ENCODE assay signal across 8 cellular contexts in the genomic region with DNA sequence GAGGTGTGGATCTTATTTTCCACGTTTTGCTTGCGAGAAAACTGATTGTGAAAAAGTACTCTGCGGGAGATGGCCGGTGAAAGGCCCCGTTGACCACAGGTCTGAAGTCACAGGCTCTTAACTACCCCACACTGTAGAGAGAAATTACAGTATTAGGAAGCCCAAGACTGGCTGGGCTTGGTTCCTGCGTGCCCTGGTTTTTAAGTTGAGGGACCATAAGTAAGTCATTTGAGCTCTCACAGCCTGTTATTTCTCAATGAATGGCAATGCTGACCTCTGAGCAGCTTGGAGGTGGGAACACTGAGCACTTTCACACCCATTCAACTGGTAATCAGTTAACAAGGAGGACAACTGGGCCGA. TPM values are rescaled to one million over a fixed set of nuclear protein-coding genes. Genes with fewer than 3 reads are reported as not detected.
A peak's percentile ranks its signal among the peaks of the same experiment; 100 is the strongest.
DNase-seq lines count a peak whose midpoint lies in the region; ATAC-seq and TF ChIP-seq lines count a peak whose summit lies in the region.

No MANE protein-coding gene starts in this region.

- H3K36me3 Mint-ChIP-seq in mesothelial cell of epicardium, result no peaks in the 10 kb centered on the region

- no peak overlapping the region for H3K4me3 ChIP-seq in MG63

- peak overlapping the region; percentile 89 for H3K27ac Mint-ChIP-seq in mesothelial cell of epicardium

- DNase-seq in Caki2 (ENCODE audit: low read depth) (peak; percentile 48), astrocyte of the hippocampus (ENCODE audit: low read depth, low spot score) (peak; percentile 53), mesothelial cell of epicardium (ENCODE audit: low spot score in 2 of 2, unreplicated experiment in 2 of 2) (no peak), MG63 (no peak), HCEC 1CT (no peak), dedifferentiated amniotic fluid mesenchymal stem cell (ENCODE audit: extremely low spot score) (no peak), NCI-H2029 (lab: John Stamatoyannopoulos, UW) (no peak)

- no peaks in the 10 kb centered on the region for H3K9me3 ChIP-seq in MG63

- no peaks in the 10 kb centered on the region for H3K27me3 ChIP-seq in MG63

- no peak for TF ChIP-seq CTCF in mesothelial cell of epicardium (IDR thresholded peaks at IDR 0.05; ENCODE audit: unreplicated experiment)

- H3K4me3 Mint-ChIP-seq in mesothelial cell of epicardium, result peak overlapping the region; percentile 84

- peaks cover 78% of the 10 kb centered on the region for H3K4me1 Mint-ChIP-seq in mesothelial cell of epicardium

- no peaks in the 10 kb centered on the region for H3K9me3 Mint-ChIP-seq in mesothelial cell of epicardium

- ATAC-seq in HG02678 (IDR thresholded peaks at IDR 0.05; ENCODE audit: unreplicated experiment), result peak; percentile 35

- no peaks in the 10 kb centered on the region for H3K36me3 ChIP-seq in MG63

- H3K27me3 Mint-ChIP-seq in mesothelial cell of epicardium (ENCODE audit: low read depth), result no peaks in the 10 kb centered on the region

- in situ Hi-C loops in Caki2 (cut with HindIII; ENCODE audit: low pct_unique_long_range_greater_than_20kb, low sequenced_read_pairs), result no loop called here

RNA-seq across cellular contexts. Expression of a gene that starts 0.4 kb away (rescaled TPM):
- 12.7 and 21.2 TPM in 2 replicates for total RNA-seq in Caki2 (2014; rRNA removed; shearing (Covaris generic); ENCODE audit: low replicate concordance)
- 44.3 to 48.4 TPM (median 46.7 TPM) in 3 replicates for total RNA-seq in mesothelial cell of epicardium
- 0.46 TPM in 1 of 2 replicates, not detected in the other for total RNA-seq in MG63 (2014; rRNA removed; shearing (Covaris generic); ENCODE audit: low replicate concordance)

Comparison
In these comparisons a context has a peak if more than half of its experiments do, and no peak if none do; other contexts are left out.
1. DNase-seq: peak in Caki2 (single experiment) and astrocyte of the hippocampus (single experiment); none in mesothelial cell of epicardium (0 of 2), MG63 (single experiment), HCEC 1CT (single experiment), dedifferentiated amniotic fluid mesenchymal stem cell (single experiment) and NCI-H2029 (single experiment).